ENCODE assay signal across 14 cellular contexts in the genomic region with DNA sequence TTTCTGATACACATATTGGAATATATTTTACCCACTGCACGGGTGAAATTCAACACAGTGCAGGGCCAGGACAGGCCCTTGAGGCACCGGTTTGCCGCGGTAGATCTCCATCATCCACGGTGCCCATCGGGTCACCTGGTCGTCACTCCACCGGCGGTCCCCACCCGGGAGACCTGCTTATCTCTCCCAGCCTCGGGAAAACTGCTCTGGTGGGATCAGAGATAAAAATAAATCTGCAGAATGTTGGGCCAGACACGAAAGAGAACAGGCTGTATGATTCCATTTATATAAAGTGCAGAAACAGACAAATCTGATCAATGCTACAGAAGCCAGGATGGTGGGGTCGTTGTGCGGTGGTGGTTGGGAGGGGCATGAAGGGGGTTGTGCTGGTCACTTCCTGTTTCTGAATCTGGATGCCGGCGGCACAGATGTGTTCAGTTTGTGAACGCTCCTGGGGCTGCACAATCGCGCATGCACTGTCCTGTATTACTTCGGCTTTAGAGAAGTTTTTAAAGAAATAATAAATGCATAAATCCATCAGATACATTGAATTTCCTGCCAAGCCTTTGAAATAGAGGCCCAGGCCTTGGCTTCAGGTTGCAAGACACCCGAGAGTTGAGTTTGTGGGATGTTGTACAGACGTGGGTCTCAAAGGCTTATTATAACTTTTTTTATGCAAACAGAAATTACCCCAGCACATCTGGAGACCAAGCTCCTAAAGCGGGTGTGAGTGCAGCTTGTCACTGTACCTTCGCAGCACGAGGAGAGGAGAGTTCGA. TPM values are rescaled to one million over a fixed set of nuclear protein-coding genes. Genes with fewer than 3 reads are reported as not detected.
DNase-seq lines count a peak whose midpoint lies in the region; ATAC-seq and TF ChIP-seq lines count a peak whose summit lies in the region.
"Had no signal": no experiment of that assay in that cellular context is flagged by ENCODE, and none has a peak within 500 bp of the region (broad histone marks: within the 10 kb centered on the region; RNA-seq: fewer than 3 reads in every experiment).

No MANE protein-coding gene starts in this region.

- H3K4ac ChIP-seq in IMR-90 (ENCODE audit: low read depth, low read length): no peak overlapping the region

- H3K4me3 ChIP-seq in IMR-90 (ENCODE audit: insufficient read depth, low read depth, low read length) (no peak overlapping the region), duodenal mucosa (ENCODE audit: low read depth in 1 of 2, low read length in 2 of 2) (peak overlapping the region in 1 of 2 donors; percentile 8), muscle layer of duodenum (ENCODE audit: low read depth in 1 of 2, low read length in 2 of 2) (peak overlapping the region; percentile 31 to 39), tibial nerve (peak overlapping the region; percentile 5 to 43 (median 15))
- H3K4me3 ChIP-seq: lung had no signal

- H4K91ac ChIP-seq in IMR-90 (ENCODE audit: insufficient read depth, low read depth, low read length): no peak overlapping the region

- no peak overlapping the region for H2BK20ac ChIP-seq in IMR-90 (ENCODE audit: low read depth, low read length)

- H2BK120ac ChIP-seq in IMR-90 (ENCODE audit: low read depth, low read length): no peak overlapping the region

- TF ChIP-seq EP300 in tibial nerve (IDR thresholded peaks at IDR 0.05): no peak

- no peak for TF ChIP-seq CTCF in IMR-90 (conservative IDR thresholded peaks at IDR 0.05; ENCODE audit: low read depth, low read length)
- TF ChIP-seq CTCF in tibial nerve (IDR thresholded peaks at IDR 0.05): no peak

- no peaks in the 10 kb centered on the region for H4K20me1 ChIP-seq in IMR-90 (ENCODE audit: insufficient read depth, low read length)

- no peak for TF ChIP-seq RAD21 in IMR-90 (IDR thresholded peaks at IDR 0.05; ENCODE audit: low read length)

- intact Hi-C loops in IMR-90 (cut with micrococcal nuclease): no loop called here

- H3K9me1 ChIP-seq in IMR-90 (ENCODE audit: insufficient read depth, low read length): no peaks in the 10 kb centered on the region

- no peak for TF ChIP-seq POLR2A in IMR-90 (IDR thresholded peaks at IDR 0.05; ENCODE audit: low read depth, low read length)
- TF ChIP-seq POLR2A in tibial nerve (IDR thresholded peaks at IDR 0.05): no peak

- no peak overlapping the region for H3K27ac ChIP-seq in IMR-90 (ENCODE audit: insufficient read depth, low read length)
- H3K27ac ChIP-seq in duodenal mucosa (ENCODE audit: low read depth, low read length): peak overlapping the region; percentile 77
- H3K27ac ChIP-seq in muscle layer of duodenum (ENCODE audit: low read length): peak overlapping the region; percentile 76
- H3K27ac ChIP-seq in tibial nerve: peak overlapping the region; percentile 72 to 93 (median 80)

- dilution Hi-C loops in IMR-90 (cut with HindIII; ENCODE audit: low sequenced_read_pairs, unreplicated experiment): no loop called here

- H3K4me1 ChIP-seq in IMR-90 (ENCODE audit: control insufficient read depth, insufficient read depth, low read length) (no peaks in the 10 kb centered on the region; the same call in 1 of the 2 replicates), duodenal mucosa (ENCODE audit: control insufficient read depth in 1 of 2, insufficient read depth in 2 of 2, low read length in 2 of 2) (peaks cover 1 to 2% of the 10 kb centered on the region in 2 donors), muscle layer of duodenum (ENCODE audit: control insufficient read depth in 1 of 2, insufficient read depth in 2 of 2, low read length in 2 of 2) (peaks cover 4 to 5% of the 10 kb centered on the region in 2 donors), tibial nerve (peaks cover 0 to 61% (median 20%) of the 10 kb centered on the region in 4 donors)

- no peaks in the 10 kb centered on the region for H3K79me1 ChIP-seq in IMR-90 (ENCODE audit: low read depth in 1 of 2, low read length in 2 of 2)

- no peak overlapping the region for H2AK5ac ChIP-seq in IMR-90 (ENCODE audit: low read depth, low read length)

- peak overlapping the region in 1 of 2 experiments; percentile 57; a peak in 1 of 4 replicates for H4K8ac ChIP-seq in IMR-90 (ENCODE audit: low read depth in 2 of 2, low read length in 2 of 2)

- BruUV-seq in IMR-90 (replicated peaks; lab: Mats Ljungman, UMichigan): no TSS peak

- ATAC-seq in IMR-90 (ENCODE audit: low read depth) (peak; percentile 22; the same call in 1 of the 2 replicates), left lobe of liver (no peak)

- H3K36me3 ChIP-seq in IMR-90 (ENCODE audit: control insufficient read depth, insufficient read depth, low read length): no peaks in the 10 kb centered on the region
- H3K36me3 ChIP-seq in duodenal mucosa (ENCODE audit: control insufficient read depth in 1 of 2, insufficient read depth in 2 of 2, low read length in 2 of 2): no peaks in the 10 kb centered on the region
- H3K36me3 ChIP-seq in muscle layer of duodenum (ENCODE audit: control insufficient read depth in 1 of 2, insufficient read depth in 2 of 2, low read length in 2 of 2): no peaks in the 10 kb centered on the region
- no peaks in the 10 kb centered on the region for H3K36me3 ChIP-seq in tibial nerve

- 57% methylated on average over 1 of the region's 26 CpGs; no CpG with 5 or more reads in 1 of the 2 experiments for WGBS in IMR-90 (ENCODE audit: extremely low coverage in 2 of 2, insufficient read length in 1 of 2), 2 experiments
- 27 to 35% methylated on average over 26 of the region's 26 CpGs for WGBS in tibial nerve, 2 donors

- no peak overlapping the region; the same call in 1 of the 2 replicates for H4K5ac ChIP-seq in IMR-90 (ENCODE audit: low read depth, low read length)

- H3K9ac ChIP-seq in IMR-90 (ENCODE audit: low read depth, low read length) (no peak overlapping the region), duodenal mucosa (ENCODE audit: low read depth in 1 of 2, low read length in 2 of 2) (peak overlapping the region; percentile 2 to 32)

- H3K56ac ChIP-seq in IMR-90 (ENCODE audit: extremely low read depth, insufficient read depth, low read length): no peak overlapping the region

- H2BK15ac ChIP-seq in IMR-90 (ENCODE audit: low read depth, low read length): no peak overlapping the region

- no peak overlapping the region; the same call in 1 of the 2 replicates for H3K4me2 ChIP-seq in IMR-90 (ENCODE audit: low read depth, low read length)

- H3K9me3 ChIP-seq in IMR-90 (ENCODE audit: control insufficient read depth, insufficient read depth, low read length) (no peaks in the 10 kb centered on the region), duodenal mucosa (ENCODE audit: control insufficient read depth in 1 of 2, low read length in 2 of 2) (no peaks in the 10 kb centered on the region), muscle layer of duodenum (ENCODE audit: control insufficient read depth in 1 of 2, low read length in 2 of 2) (no peaks in the 10 kb centered on the region), tibial nerve (no peaks in the 10 kb centered on the region)

- CTCF ChIA-PET in IMR-90 (lab: Yijun Ruan, JAX): no interaction called here

- H2AFZ ChIP-seq in IMR-90 (replicated peaks; ENCODE audit: low read length, poor library complexity): peak overlapping the region; percentile 78

- in situ Hi-C loops in IMR-90 (cut with MboI; ENCODE audit: low sequenced_read_pairs): no loop called here

- H3K23ac ChIP-seq in IMR-90 (ENCODE audit: low read depth, low read length): no peak overlapping the region

- POLR2A ChIA-PET in IMR-90 (lab: Charles Lee; ENCODE audit: unreplicated experiment): no interaction called here

- no peak overlapping the region for H2AK9ac ChIP-seq in IMR-90 (replicated peaks; ENCODE audit: low read depth, low read length, poor library complexity)

- DNase-seq in IMR-90: no peak
- no peak for DNase-seq in tibial nerve (ENCODE audit: low spot score in 2 of 2)
- DNase-seq in cortex of kidney (lab: John Stamatoyannopoulos, UW): no peak
- no peak for DNase-seq in NCI-H446 treated with DMSO at 0.1 percent for 48 hours (lab: John Stamatoyannopoulos, UW)
- no peak for DNase-seq in inferior parietal cortex (ENCODE audit: extremely low spot score)
- DNase-seq in left lobe of liver (ENCODE audit: low spot score): no peak
- DNase-seq: activated effector memory CD4-positive, alpha-beta T cell treated with Interleukin-2 at 50 U/mL for 16 hours; glutamatergic neuron; MV-4-11; NCI-H526 had no signal

- no peak overlapping the region for H3K14ac ChIP-seq in IMR-90 (replicated peaks; ENCODE audit: low read depth, low read length)

- H3K18ac ChIP-seq in IMR-90 (ENCODE audit: low read depth, low read length): no peak overlapping the region

- no peak overlapping the region for H2BK5ac ChIP-seq in IMR-90 (ENCODE audit: low read depth, low read length, poor library complexity, severe bottlenecking)

- H3K27me3 ChIP-seq in IMR-90 (ENCODE audit: control insufficient read depth, insufficient read depth, low read length) (peaks cover 12% of the 10 kb centered on the region), duodenal mucosa (ENCODE audit: control insufficient read depth in 1 of 2, insufficient read depth in 2 of 2, low read length in 2 of 2) (peaks cover 0 to 2% of the 10 kb centered on the region in 2 donors), muscle layer of duodenum (ENCODE audit: low read depth, low read length) (no peaks in the 10 kb centered on the region), tibial nerve (no peaks in the 10 kb centered on the region)

TF ChIP-seq in IMR-90, 13 proteins besides CTCF, POLR2A, EP300 and RAD21 (continues in another document):
- TF ChIP-seq MAFK (IDR thresholded peaks at IDR 0.05; ENCODE audit: low read depth, low read length) (no peak), FOS (IDR thresholded peaks at IDR 0.05; ENCODE audit: low read depth, low read length) (no peak), BHLHE40 (IDR thresholded peaks at IDR 0.05; ENCODE audit: low read depth, low read length) (no peak), RFX5 (IDR thresholded peaks at IDR 0.05; ENCODE audit: low read depth, low read length) (no peak), RCOR1 (IDR thresholded peaks at IDR 0.05; ENCODE audit: insufficient replicate concordance, low read length) (no peak), CHD1 (IDR thresholded peaks at IDR 0.05; ENCODE audit: low read depth, low read length) (no peak), CEBPB (IDR thresholded peaks at IDR 0.05; ENCODE audit: low read depth, low read length) (no peak), SMC3 (IDR thresholded peaks at IDR 0.05; ENCODE audit: low read depth, low read length) (no peak)
- TF ChIP-seq, protein P1, sequence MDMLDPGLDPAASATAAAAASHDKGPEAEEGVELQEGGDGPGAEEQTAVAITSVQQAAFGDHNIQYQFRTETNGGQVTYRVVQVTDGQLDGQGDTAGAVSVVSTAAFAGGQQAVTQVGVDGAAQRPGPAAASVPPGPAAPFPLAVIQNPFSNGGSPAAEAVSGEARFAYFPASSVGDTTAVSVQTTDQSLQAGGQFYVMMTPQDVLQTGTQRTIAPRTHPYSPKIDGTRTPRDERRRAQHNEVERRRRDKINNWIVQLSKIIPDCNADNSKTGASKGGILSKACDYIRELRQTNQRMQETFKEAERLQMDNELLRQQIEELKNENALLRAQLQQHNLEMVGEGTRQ (IDR thresholded peaks at IDR 0.05; ENCODE audit: low read depth, low read length): no peak

RNA-seq across cellular contexts. Expression of a gene that starts 54.3 kb away (rescaled TPM):
- total RNA-seq in IMR-90 (2012; rRNA removed) (not detected in 2 replicates), tibial nerve (not detected), left lobe of liver (not detected)
- not detected in 2 replicates for polyA plus RNA-seq in IMR-90 (2012; rRNA removed)
- polyA plus RNA-seq in IMR-90 (2012; cell fraction: cytosol; rRNA removed): not detected in 2 replicates
- polyA plus RNA-seq in IMR-90 (2012; cell fraction: nucleus; rRNA removed; ENCODE audit: low replicate concordance): not detected in 2 replicates
- total RNA-seq: lung, SK-MEL-5 had no signal
- polyA plus RNA-seq: lung had no signal
